10 cellular contexts compared by ENCODE assay signal in the genomic region with DNA sequence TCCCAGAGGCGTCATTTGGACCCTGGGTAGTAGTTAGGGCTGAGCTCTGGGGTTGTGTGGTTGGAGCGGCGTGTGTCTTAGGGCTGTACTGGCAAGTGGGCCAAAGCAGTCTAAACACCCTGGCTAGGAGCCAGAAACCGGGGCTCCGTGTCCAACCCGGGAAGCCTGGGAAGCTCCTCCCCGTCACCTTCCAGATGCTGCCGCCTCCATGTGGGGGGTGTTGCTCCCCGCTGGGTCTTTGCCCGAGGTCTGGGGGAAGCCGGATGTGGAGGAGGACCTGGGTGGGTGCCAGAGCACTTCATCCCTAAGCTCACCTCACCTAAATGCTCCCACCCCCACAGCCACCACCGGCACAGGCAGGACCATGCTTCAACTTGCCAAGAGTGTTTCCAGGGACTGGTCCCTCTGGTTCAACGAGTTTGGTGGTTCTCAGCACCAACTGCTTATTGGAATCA. TPM values are rescaled to one million over a fixed set of nuclear protein-coding genes. Genes with fewer than 3 reads are reported as not detected.
DNase-seq lines count a peak whose midpoint lies in the region; ATAC-seq and TF ChIP-seq lines count a peak whose summit lies in the region.
"Had no signal": no experiment of that assay in that cellular context is flagged by ENCODE, and none has a peak within 500 bp of the region (broad histone marks: within the 10 kb centered on the region; RNA-seq: fewer than 3 reads in every experiment).

No MANE protein-coding gene starts in this region.

- no peak for ATAC-seq in HG03196 (IDR thresholded peaks at IDR 0.05; ENCODE audit: unreplicated experiment)
- no peak for ATAC-seq in GM21526 (IDR thresholded peaks at IDR 0.05; ENCODE audit: low FRiP score, unreplicated experiment)
- ATAC-seq in HG03175 (IDR thresholded peaks at IDR 0.05; ENCODE audit: unreplicated experiment) = no peak

- H3K4me3 Mint-ChIP-seq in osteocyte (ENCODE audit: unreplicated experiment) = no peak overlapping the region

- peak; percentile 49 for DNase-seq in DMS53 treated with DMSO at 0.1 percent for 48 hours (lab: John Stamatoyannopoulos, UW; ENCODE audit: unreplicated experiment)
- peak; percentile 69 for DNase-seq in NCI-H2171 (lab: John Stamatoyannopoulos, UW)
- peak; percentile 99 for DNase-seq in epithelial cell of esophagus (ENCODE audit: low read depth)
- DNase-seq in osteocyte (ENCODE audit: extremely low spot score, unreplicated experiment) = peak; percentile 71
- DNase-seq in AG08396 (ENCODE audit: low spot score) = no peak
- DNase-seq: SHP77 had no signal

- no peaks in the 10 kb centered on the region for H3K27me3 Mint-ChIP-seq in osteocyte (ENCODE audit: unreplicated experiment)

- H3K36me3 Mint-ChIP-seq in osteocyte (ENCODE audit: unreplicated experiment) = peaks cover 4% of the 10 kb centered on the region

- TF ChIP-seq CTCF in epithelial cell of esophagus (IDR thresholded peaks at IDR 0.05; ENCODE audit: insufficient read depth, low read depth, low read length, missing control alignments) = no peak
- no peak for TF ChIP-seq CTCF in osteocyte (IDR thresholded peaks at IDR 0.05)

- H3K4me3 ChIP-seq in epithelial cell of esophagus (ENCODE audit: low read length) = peak overlapping the region; percentile 7
- H3K4me3 ChIP-seq: skin epidermis had no signal

- peaks cover 57% of the 10 kb centered on the region for H3K4me1 Mint-ChIP-seq in osteocyte (ENCODE audit: unreplicated experiment)

- no peaks in the 10 kb centered on the region for H3K9me3 Mint-ChIP-seq in osteocyte (ENCODE audit: unreplicated experiment)

- H3K27ac Mint-ChIP-seq in osteocyte (ENCODE audit: unreplicated experiment) = no peak overlapping the region

RNA-seq across cellular contexts. Expression of a gene that starts 25.4 kb away (rescaled TPM):
- 26.5 and 27.5 TPM in 2 replicates for total RNA-seq in osteocyte
